ENCODE assay signal across 8 cellular contexts in the genomic region with DNA sequence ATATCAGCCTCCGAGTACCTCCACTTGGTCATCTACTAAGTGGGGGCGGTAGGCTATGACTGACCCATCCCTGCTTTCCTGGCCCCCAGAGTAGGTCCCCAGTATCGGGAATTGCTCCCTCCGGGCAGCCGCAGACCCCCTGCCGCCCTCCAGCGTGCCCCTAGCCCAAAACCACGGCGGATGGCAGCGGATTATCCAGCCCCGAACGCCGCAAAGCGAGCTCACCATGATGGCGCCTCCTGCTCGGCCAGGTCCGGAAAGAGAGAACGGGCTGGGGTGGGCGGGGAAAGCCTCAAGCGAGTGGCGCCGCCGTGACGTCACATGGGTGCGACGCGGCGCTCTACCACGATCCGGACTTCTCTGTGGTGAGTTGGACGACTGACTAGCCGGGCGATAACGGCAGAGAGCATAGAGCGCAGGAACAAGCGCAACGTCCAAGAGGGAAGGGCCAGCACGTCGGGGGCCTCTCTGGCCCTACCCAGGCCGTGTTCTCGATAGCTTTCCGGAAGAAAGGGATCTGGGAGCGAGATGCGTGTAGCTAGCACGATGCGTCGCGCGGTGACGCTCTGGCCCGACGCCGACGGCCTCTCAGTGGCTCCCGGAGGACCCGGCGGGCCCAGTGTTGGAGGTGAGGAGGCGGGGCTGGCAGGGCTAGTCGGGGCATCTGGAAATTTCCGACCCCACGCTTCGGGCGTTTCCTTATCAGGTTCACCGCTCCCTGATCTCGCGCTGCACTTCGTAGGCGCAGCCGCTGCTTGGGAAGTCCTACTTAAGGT. TPM values are rescaled to one million over a fixed set of nuclear protein-coding genes. Genes with fewer than 3 reads are reported as not detected.
DNase-seq lines count a peak whose midpoint lies in the region; ATAC-seq and TF ChIP-seq lines count a peak whose summit lies in the region.

Gene RPL18 (minus strand): TSS at position 263 of the 776 bp plus-strand sequence. CDS start 35 bp downstream, at position 228.
A gene with protein sequence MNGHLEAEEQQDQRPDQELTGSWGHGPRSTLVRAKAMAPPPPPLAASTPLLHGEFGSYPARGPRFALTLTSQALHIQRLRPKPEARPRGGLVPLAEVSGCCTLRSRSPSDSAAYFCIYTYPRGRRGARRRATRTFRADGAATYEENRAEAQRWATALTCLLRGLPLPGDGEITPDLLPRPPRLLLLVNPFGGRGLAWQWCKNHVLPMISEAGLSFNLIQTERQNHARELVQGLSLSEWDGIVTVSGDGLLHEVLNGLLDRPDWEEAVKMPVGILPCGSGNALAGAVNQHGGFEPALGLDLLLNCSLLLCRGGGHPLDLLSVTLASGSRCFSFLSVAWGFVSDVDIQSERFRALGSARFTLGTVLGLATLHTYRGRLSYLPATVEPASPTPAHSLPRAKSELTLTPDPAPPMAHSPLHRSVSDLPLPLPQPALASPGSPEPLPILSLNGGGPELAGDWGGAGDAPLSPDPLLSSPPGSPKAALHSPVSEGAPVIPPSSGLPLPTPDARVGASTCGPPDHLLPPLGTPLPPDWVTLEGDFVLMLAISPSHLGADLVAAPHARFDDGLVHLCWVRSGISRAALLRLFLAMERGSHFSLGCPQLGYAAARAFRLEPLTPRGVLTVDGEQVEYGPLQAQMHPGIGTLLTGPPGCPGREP (plus strand): TSS at position 591 of the 776 bp plus-strand sequence. CDS start 1,009 bp downstream, outside the sequence.

- ATAC-seq in HG03439 (IDR thresholded peaks at IDR 0.05; ENCODE audit: unreplicated experiment) = peak; percentile 89

- H3K36me3 Mint-ChIP-seq in chondrocyte (ENCODE audit: low read depth) = peaks cover 18% of the 10 kb centered on the region

- peak within 1 kb of the TSS; percentile 93 for H3K4me3 Mint-ChIP-seq in chondrocyte (ENCODE audit: unreplicated experiment)

- TF ChIP-seq CTCF in chondrocyte (IDR thresholded peaks at IDR 0.05) (peak; percentile 20), kidney epithelial cell (IDR thresholded peaks at IDR 0.05; ENCODE audit: insufficient read depth, low read length, poor library complexity, severe bottlenecking) (no peak)

- H3K27ac Mint-ChIP-seq in chondrocyte (ENCODE audit: unreplicated experiment) = peak within 1 kb of the TSS; percentile 97

- DNase-seq in AML-193 (lab: John Stamatoyannopoulos, UW) (peak; percentile 98 to 99), NCI-H510A treated with DMSO at 0.1 percent for 48 hours (lab: John Stamatoyannopoulos, UW) (peak; percentile 99), chondrocyte (ENCODE audit: low spot score) (peak; percentile 98), kidney epithelial cell (ENCODE audit: low read depth) (peak; percentile 99)
- DNase-seq in activated CD4-positive, alpha-beta T cell treated with anti-CD3 and anti-CD28 coated beads for 24 hours (ENCODE audit: low read depth in 2 of 2) = peak; percentile 90 to 94
- DNase-seq in stimulated activated CD4-positive, alpha-beta T cell treated with anti-CD3 and anti-CD28 coated beads, Interleukin-15, amount 100 ng/mL, for 48 hours (ENCODE audit: low read depth in 2 of 2) = peak; percentile 93

- H3K4me1 Mint-ChIP-seq in chondrocyte (ENCODE audit: low read depth) = peaks cover 53% of the 10 kb centered on the region

- no peaks in the 10 kb centered on the region for H3K27me3 ChIP-seq in kidney epithelial cell (ENCODE audit: control insufficient read depth, insufficient read depth, low read length)

- peak within 1 kb of the TSS; percentile 90 for H3K4me3 ChIP-seq in kidney epithelial cell (ENCODE audit: low read depth, low read length)

- peaks cover 5% of the 10 kb centered on the region for H3K36me3 ChIP-seq in kidney epithelial cell (ENCODE audit: control insufficient read depth, insufficient read depth, low read length)

- H3K9me3 Mint-ChIP-seq in chondrocyte (ENCODE audit: low read depth) = no peaks in the 10 kb centered on the region

- no peaks in the 10 kb centered on the region for H3K27me3 Mint-ChIP-seq in chondrocyte (ENCODE audit: low read depth)

- TF ChIP-seq POLR2A in GM19193 (IDR thresholded peaks at IDR 0.05; ENCODE audit: extremely low read depth, insufficient read depth, insufficient read length) = peak; percentile 98

RNA-seq across cellular contexts. Expression of gene RPL18, which starts in this region (rescaled TPM):
- total RNA-seq in chondrocyte = 727 to 753 TPM (median 751 TPM) in 3 replicates
- 2,979 and 3,293 TPM in 2 replicates for total RNA-seq in kidney epithelial cell

RNA-seq across cellular contexts. Expression of the second gene that starts in this region (rescaled TPM):
- total RNA-seq in chondrocyte (18.6 to 26.5 TPM (median 20.7 TPM) in 3 replicates), kidney epithelial cell (27.9 and 30.3 TPM in 2 replicates)

Comparison
In these comparisons a context has a peak if more than half of its experiments do, and no peak if none do; other contexts are left out.
1. Peak in every context shown above with its lines: DNase-seq, ATAC-seq and H3K4me3 ChIP-seq.